In the genomic region with DNA sequence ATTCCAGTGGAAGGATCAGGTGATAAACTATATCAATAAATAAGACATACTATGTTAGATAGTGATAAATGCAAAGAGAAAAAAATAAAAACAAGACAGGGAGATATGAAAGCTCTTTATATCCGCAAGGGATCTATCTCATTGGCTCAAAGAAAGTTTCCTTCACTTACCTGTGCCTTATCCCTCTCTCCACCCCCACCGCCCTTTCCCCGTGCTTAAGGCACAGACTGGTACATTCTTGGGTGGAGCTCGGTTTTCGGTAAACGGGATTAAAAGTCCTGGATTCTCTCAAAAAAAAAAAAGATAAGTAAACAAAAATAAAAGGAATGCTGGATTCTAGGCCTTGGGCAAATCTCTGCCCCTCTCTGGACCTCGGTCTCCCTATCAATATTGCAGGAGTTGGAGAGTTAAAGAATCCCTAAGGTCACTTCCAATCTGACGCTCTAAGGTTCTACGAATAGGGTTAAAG, we compare ENCODE assay signal across 9 cellular contexts. TPM values are rescaled to one million over a fixed set of nuclear protein-coding genes. Genes with fewer than 3 reads are reported as not detected.
DNase-seq lines count a peak whose midpoint lies in the region; ATAC-seq and TF ChIP-seq lines count a peak whose summit lies in the region.
"Had no signal": no experiment of that assay in that cellular context is flagged by ENCODE, and none has a peak within 500 bp of the region (broad histone marks: within the 10 kb centered on the region; RNA-seq: fewer than 3 reads in every experiment).

No MANE protein-coding gene starts in this region.

- H3K27me3 ChIP-seq in SJCRH30 (no peaks in the 10 kb centered on the region), esophagus squamous epithelium (no peaks in the 10 kb centered on the region)

- TF ChIP-seq CTCF in esophagus squamous epithelium (IDR thresholded peaks at IDR 0.05) (no peak), retinal pigment epithelial cell (conservative IDR thresholded peaks at IDR 0.05; ENCODE audit: low read depth, low read length) (no peak)

- H3K4me3 ChIP-seq in GM08714 (ENCODE audit: low read length) (peak overlapping the region; percentile 48), SJCRH30 (peak overlapping the region; percentile 85), esophagus squamous epithelium (peak overlapping the region; percentile 71 to 85 (median 76)), retinal pigment epithelial cell (ENCODE audit: low read length) (peak overlapping the region; percentile 73)

- H3K36me3 ChIP-seq in SJCRH30 (no peaks in the 10 kb centered on the region), esophagus squamous epithelium (peaks cover 0 to 18% (median 0%) of the 10 kb centered on the region in 3 donors)

- TF ChIP-seq POLR2A in esophagus squamous epithelium (IDR thresholded peaks at IDR 0.05) = no peak

- H3K9me3 ChIP-seq in SJCRH30 (replicated peaks) = no peaks in the 10 kb centered on the region
- no peaks in the 10 kb centered on the region for H3K9me3 ChIP-seq in esophagus squamous epithelium

- peaks cover 13% of the 10 kb centered on the region; the same call in 1 of the 2 replicates for H3K4me1 ChIP-seq in SJCRH30
- H3K4me1 ChIP-seq in esophagus squamous epithelium = peaks cover 15 to 47% (median 24%) of the 10 kb centered on the region in 3 donors

- 6% methylated on average over 9 of the region's 9 CpGs for WGBS in esophagus squamous epithelium, 2 donors

- no peak for DNase-seq in SJCRH30
- no peak for DNase-seq in esophagus squamous epithelium (lab: John Stamatoyannopoulos, UW)
- DNase-seq in retinal pigment epithelial cell (ENCODE audit: low read depth) = peak; percentile 3
- DNase-seq in activated effector memory CD4-positive, alpha-beta T cell treated with anti-CD3 and anti-CD28 coated beads, Interleukin-2, amount 50 U/mL, for 16 hours = no peak

- intact Hi-C loops in esophagus squamous epithelium (cut with DNase I) = no loop called here

- ATAC-seq in GM18868 (IDR thresholded peaks at IDR 0.05; ENCODE audit: unreplicated experiment) (no peak), GM21526 (IDR thresholded peaks at IDR 0.05; ENCODE audit: low FRiP score, unreplicated experiment) (no peak), GM21529 (IDR thresholded peaks at IDR 0.05; ENCODE audit: unreplicated experiment) (no peak)

- no peak overlapping the region for H3K27ac ChIP-seq in SJCRH30
- H3K27ac ChIP-seq in esophagus squamous epithelium = peak overlapping the region; percentile 96 to 100 (median 97)

RNA-seq across cellular contexts. Expression of gene DNAJC16, which starts 0.6 kb away (rescaled TPM):
- 19.6 and 23.2 TPM in 2 replicates for total RNA-seq in SJCRH30 (2014; rRNA removed; shearing (Covaris generic))
- 10 to 100 TPM in 3 of 4 donors, 1 to 10 TPM in 1; 10.0 to 20.9 (median 14.2) TPM for total RNA-seq in esophagus squamous epithelium

RNA-seq across cellular contexts. Expression of gene CASP9, which starts 2.0 kb away (rescaled TPM):
- total RNA-seq in SJCRH30 (2014; rRNA removed; shearing (Covaris generic)) = 34.6 and 35.5 TPM in 2 replicates
- 10 to 100 TPM in 3 of 4 donors, 1 to 10 TPM in 1; 8.8 to 22.6 (median 15.5) TPM for total RNA-seq in esophagus squamous epithelium

RNA-seq across cellular contexts. Expression of gene CELA2B, which starts 50.2 kb away (rescaled TPM):
- 18.3 and 24.2 TPM in 2 replicates for total RNA-seq in SJCRH30 (2014; rRNA removed; shearing (Covaris generic))
- not detected for total RNA-seq in esophagus squamous epithelium
- total RNA-seq: pulmonary artery endothelial cell had no signal

RNA-seq across cellular contexts. Expression of gene AGMAT, which starts 58.8 kb away (rescaled TPM):
- not detected in 2 replicates for total RNA-seq in SJCRH30 (2014; rRNA removed; shearing (Covaris generic))
- total RNA-seq in esophagus squamous epithelium = 1 to 10 TPM in 1 of 4 donors, under 1 TPM in 3; 0.27 to 1.7 (median 0.59) TPM

Comparison
In these comparisons a context has a peak if more than half of its experiments do, and no peak if none do; other contexts are left out.
1. RNA of gene CELA2B, which starts 50.2 kb away (total RNA-seq): 18.3 to 24.2 TPM in SJCRH30; not detected in esophagus squamous epithelium; every median in the first group is over 10 times any median in the second.
2. Peak in every context shown above with its lines, with median percentiles within 50 percentile points of each other: H3K4me3 ChIP-seq.